ENCODE assay signal across 29 cellular contexts in the genomic region with DNA sequence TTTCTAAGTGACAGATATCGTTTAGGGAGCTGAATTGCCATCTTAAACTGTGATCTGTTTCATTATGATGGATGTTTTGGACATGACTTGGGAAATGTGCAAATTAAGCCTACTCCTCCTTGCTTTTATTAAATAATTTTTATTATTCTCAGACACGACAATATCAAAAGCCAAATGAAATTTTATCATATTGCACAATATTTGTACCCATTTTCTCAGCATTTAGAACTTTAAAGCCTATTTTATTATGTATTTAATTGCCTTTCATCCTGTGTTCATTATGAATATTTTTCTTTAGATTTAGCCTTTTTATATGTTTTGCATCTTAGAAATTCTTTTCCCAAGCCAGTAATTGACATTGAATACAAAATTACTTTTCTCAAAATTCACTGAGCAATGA.
"Had no signal": no experiment of that assay in that cellular context is flagged by ENCODE, and none has a peak within 500 bp of the region (broad histone marks: within the 10 kb centered on the region; RNA-seq: fewer than 3 reads in every experiment).

No MANE protein-coding gene starts in this region.

- H3K9me3 ChIP-seq: stomach, suprapubic skin, testis, thoracic aorta, thyroid gland, tibial artery, tibial nerve, transverse colon, upper lobe of left lung, upper lobe of right lung, uterus, vagina had no signal

- ATAC-seq: stimulated activated effector memory CD8-positive, alpha-beta T cell treated with anti-CD3 and anti-CD28 coated beads, Interleukin-12 subunit alpha, Interleukin-12 subunit beta, amount 100 ng/mL, for 72 hours; stimulated activated memory B cell treated with anti-CD40 and anti-IgM and Interleukin-4, amounts not matched to agents 10 μg/mL and 1 μg/mL and 100 μg/mL, for 72 hours; stimulated activated naive B cell treated with anti-CD40 and anti-IgM and Interleukin-4, amounts not matched to agents 10 μg/mL and 1 μg/mL and 100 μg/mL, for 72 hours; stimulated activated naive CD8-positive, alpha-beta T cell treated with anti-CD3 and anti-CD28 coated beads, Interleukin-15, amount 100 ng/mL, for 72 hours; stimulated activated naive CD8-positive, alpha-beta T cell treated with anti-CD3 and anti-CD28 coated beads, Interleukin-15, Interleukin-2, amounts not matched to agents 100 U/mL and 50 U/mL, for 24 hours; upper lobe of right lung had no signal

- H3K27me3 ChIP-seq: stomach, suprapubic skin, testis, thyroid gland, tibial artery, tibial nerve, transverse colon, upper lobe of left lung, upper lobe of right lung, uterus, vagina had no signal

- DNase-seq: stimulated activated CD4-positive, alpha-beta T cell treated with anti-CD3 and anti-CD28 coated beads, Interleukin-2, amount 100 ng/mL, for 48 hours; stimulated activated CD4-positive, alpha-beta T cell treated with anti-CD3 and anti-CD28 coated beads, Interleukin-4, amount 100 ng/mL, for 1 hour; stimulated activated CD4-positive, alpha-beta T cell treated with anti-CD3 and anti-CD28 coated beads, Interleukin-4, amount 100 ng/mL, for 24 hours; stimulated activated CD4-positive, alpha-beta T cell treated with anti-CD3 and anti-CD28 coated beads, Interleukin-4, amount 100 ng/mL, for 4 hours; stimulated activated CD8-positive, alpha-beta memory T cell treated with anti-CD3 and anti-CD28 coated beads, Interleukin-4, amount 100 ng/mL, for 48 hours; stimulated activated naive B cell treated with anti-CD40 and anti-IgM and Interleukin-4, amounts not matched to agents 10 μg/mL and 1 μg/mL and 100 μg/mL, for 72 hours; stimulated activated naive CD4-positive, alpha-beta T cell; stimulated activated naive CD4-positive, alpha-beta T cell treated with Interleukin-2 at 50 U/mL for 16 hours; stimulated activated naive CD8-positive, alpha-beta T cell treated with anti-CD3 and anti-CD28 coated beads, Interleukin-15, amount 100 ng/mL, for 72 hours; stimulated activated naive CD8-positive, alpha-beta T cell treated with anti-CD3 and anti-CD28 coated beads, Interleukin-15, Interleukin-2, amounts not matched to agents 100 U/mL and 50 U/mL, for 24 hours; stomach; substantia nigra; testis; thyroid gland; tibial artery; transverse colon; trophoblast cell; upper lobe of left lung; upper lobe of right lung; uterus had no signal

- H3K4me3 ChIP-seq: stomach, suprapubic skin, testis, thoracic aorta, thyroid gland, tibial artery, tibial nerve, transverse colon, upper lobe of left lung, upper lobe of right lung, uterus, vagina had no signal

- H3K9me3 Mint-ChIP-seq: stimulated activated effector memory CD8-positive, alpha-beta T cell treated with anti-CD3 and anti-CD28 coated beads, Interleukin-12 subunit alpha, Interleukin-12 subunit beta, amount 100 ng/mL, for 72 hours; stimulated activated memory B cell treated with anti-CD40 and anti-IgM and Interleukin-4, amounts not matched to agents 10 μg/mL and 1 μg/mL and 100 μg/mL, for 72 hours; stimulated activated naive B cell treated with anti-CD40 and anti-IgM and Interleukin-4, amounts not matched to agents 10 μg/mL and 1 μg/mL and 100 μg/mL, for 72 hours; stimulated activated naive CD8-positive, alpha-beta T cell treated with anti-CD3 and anti-CD28 coated beads, Interleukin-15, amount 100 ng/mL, for 72 hours; stimulated activated naive CD8-positive, alpha-beta T cell treated with anti-CD3 and anti-CD28 coated beads, Interleukin-15, Interleukin-2, amounts not matched to agents 100 ng/mL and 50 ng/mL, for 24 hours; type B pancreatic cell had no signal

- H3K36me3 ChIP-seq: thyroid gland, tibial artery, transverse colon, uterus, vagina had no signal

- H3K27ac ChIP-seq: stomach, suprapubic skin, testis, thoracic aorta, thyroid gland, tibial artery, tibial nerve, transverse colon, upper lobe of left lung, upper lobe of right lung, uterus, vagina had no signal

- H3K4me1 ChIP-seq: stomach, suprapubic skin, testis, thyroid gland, tibial nerve, transverse colon, upper lobe of left lung, upper lobe of right lung, uterus, vagina had no signal

- FAIRE-seq: urothelium cell line had no signal

- H3K27me3 Mint-ChIP-seq: stimulated activated memory B cell treated with anti-CD40 and anti-IgM and Interleukin-4, amounts not matched to agents 10 μg/mL and 1 μg/mL and 100 μg/mL, for 72 hours; stimulated activated naive B cell treated with anti-CD40 and anti-IgM and Interleukin-4, amounts not matched to agents 10 μg/mL and 1 μg/mL and 100 μg/mL, for 72 hours; stimulated activated naive CD8-positive, alpha-beta T cell treated with anti-CD3 and anti-CD28 coated beads, Interleukin-15, amount 100 ng/mL, for 72 hours; stimulated activated naive CD8-positive, alpha-beta T cell treated with anti-CD3 and anti-CD28 coated beads, Interleukin-15, Interleukin-2, amounts not matched to agents 100 ng/mL and 50 ng/mL, for 24 hours; type B pancreatic cell had no signal

- H3K27ac Mint-ChIP-seq: stimulated activated effector memory CD8-positive, alpha-beta T cell treated with anti-CD3 and anti-CD28 coated beads, Interleukin-12 subunit alpha, Interleukin-12 subunit beta, amount 100 ng/mL, for 72 hours; stimulated activated memory B cell treated with anti-CD40 and anti-IgM and Interleukin-4, amounts not matched to agents 10 μg/mL and 1 μg/mL and 100 μg/mL, for 72 hours; stimulated activated naive B cell treated with anti-CD40 and anti-IgM and Interleukin-4, amounts not matched to agents 10 μg/mL and 1 μg/mL and 100 μg/mL, for 72 hours; stimulated activated naive CD8-positive, alpha-beta T cell treated with anti-CD3 and anti-CD28 coated beads, Interleukin-15, amount 100 ng/mL, for 72 hours; type B pancreatic cell had no signal

- H3K4me3 Mint-ChIP-seq: stimulated activated effector memory CD8-positive, alpha-beta T cell treated with anti-CD3 and anti-CD28 coated beads, Interleukin-12 subunit alpha, Interleukin-12 subunit beta, amount 100 ng/mL, for 72 hours; stimulated activated memory B cell treated with anti-CD40 and anti-IgM and Interleukin-4, amounts not matched to agents 10 μg/mL and 1 μg/mL and 100 μg/mL, for 72 hours; stimulated activated naive B cell treated with anti-CD40 and anti-IgM and Interleukin-4, amounts not matched to agents 10 μg/mL and 1 μg/mL and 100 μg/mL, for 72 hours; stimulated activated naive CD8-positive, alpha-beta T cell treated with anti-CD3 and anti-CD28 coated beads, Interleukin-15, amount 100 ng/mL, for 72 hours; stimulated activated naive CD8-positive, alpha-beta T cell treated with anti-CD3 and anti-CD28 coated beads, Interleukin-15, Interleukin-2, amounts not matched to agents 100 ng/mL and 50 ng/mL, for 24 hours; type B pancreatic cell had no signal
